8 cellular contexts compared by ENCODE assay signal in the genomic region with DNA sequence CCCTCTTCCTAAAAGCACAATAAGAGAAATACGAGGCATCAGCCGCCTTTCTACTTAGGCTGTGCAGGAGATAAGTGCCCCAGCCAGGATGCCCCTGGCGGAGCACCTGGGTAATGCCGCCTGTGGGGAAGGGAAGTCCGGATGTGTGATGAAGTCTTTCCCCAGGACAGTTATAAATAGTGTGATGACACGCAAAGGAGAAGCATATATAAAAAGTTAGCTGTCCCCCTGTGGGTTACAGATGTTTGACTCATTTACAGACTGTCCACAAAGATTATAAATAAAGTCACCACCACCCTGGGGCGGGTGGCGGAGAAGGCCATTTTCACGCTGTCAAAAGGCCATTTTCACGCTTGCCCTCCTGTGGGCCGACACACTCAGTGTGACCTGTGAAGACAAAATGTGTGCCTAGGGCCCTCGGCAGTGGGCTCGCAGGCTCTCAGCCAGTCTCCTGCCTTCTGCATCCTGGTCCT. TPM values are rescaled to one million over a fixed set of nuclear protein-coding genes. Genes with fewer than 3 reads are reported as not detected.
A peak's percentile ranks its signal among the peaks of the same experiment; 100 is the strongest.
DNase-seq lines count a peak whose midpoint lies in the region; ATAC-seq and TF ChIP-seq lines count a peak whose summit lies in the region.

No MANE protein-coding gene starts in this region.

- WGBS in testis, 2 donors, result 89 to 91% methylated on average over 13 of the region's 13 CpGs

- intact Hi-C loops in left ventricle myocardium inferior (cut with micrococcal nuclease) (no loop called here), testis (cut with DNase I; ENCODE audit: low total_unique reads) (no loop called here)

- no peak overlapping the region for H3K4me3 ChIP-seq in left ventricle myocardium inferior
- H3K4me3 ChIP-seq in testis, result no peak overlapping the region

- H3K36me3 ChIP-seq in left ventricle myocardium inferior, result no peaks in the 10 kb centered on the region
- no peaks in the 10 kb centered on the region for H3K36me3 ChIP-seq in testis (ENCODE audit: low read depth, missing control alignments)

- H3K27ac ChIP-seq in left ventricle myocardium inferior (replicated peaks), result peak overlapping the region; percentile 32
- no peak overlapping the region for H3K27ac ChIP-seq in testis

- H3K27me3 ChIP-seq in left ventricle myocardium inferior (ENCODE audit: low read depth) (no peaks in the 10 kb centered on the region), testis (no peaks in the 10 kb centered on the region)

- ATAC-seq in HG03520 (IDR thresholded peaks at IDR 0.05; ENCODE audit: unreplicated experiment), result no peak

- TF ChIP-seq CTCF in left ventricle myocardium inferior (IDR thresholded peaks at IDR 0.05; ENCODE audit: borderline replicate concordance) (peak; percentile 77), testis (IDR thresholded peaks at IDR 0.05) (peak in 2 of 3 experiments; percentile 7 to 34)

- H3K9me3 ChIP-seq in left ventricle myocardium inferior (replicated peaks), result no peaks in the 10 kb centered on the region
- H3K9me3 ChIP-seq in testis, result no peaks in the 10 kb centered on the region

- DNase-seq in COLO668 (lab: John Stamatoyannopoulos, UW; ENCODE audit: unreplicated experiment) (peak; percentile 51), NAMALWA (ENCODE audit: low spot score) (peak; percentile 90), left ventricle myocardium inferior (no peak), testis (no peak), NCI-H1048 (lab: John Stamatoyannopoulos, UW) (no peak)
- peak; percentile 34 for DNase-seq in activated CD4-positive, alpha-beta T cell treated with anti-CD3 and anti-CD28 coated beads, Interleukin-2, amount 50 U/mL, for 1 hour

- peak; percentile 52 for TF ChIP-seq POLR2A in GM19193 (IDR thresholded peaks at IDR 0.05; ENCODE audit: extremely low read depth, insufficient read depth, insufficient read length)
- TF ChIP-seq POLR2A in testis (IDR thresholded peaks at IDR 0.05), result no peak

- H3K4me1 ChIP-seq in left ventricle myocardium inferior, result peaks cover 78% of the 10 kb centered on the region
- H3K4me1 ChIP-seq in testis, result peaks cover 3% of the 10 kb centered on the region

RNA-seq across cellular contexts. Expression of a gene that starts 6.3 kb away (rescaled TPM):
- total RNA-seq in left ventricle myocardium inferior (4.8 TPM), testis (under 1 TPM; 0.24 to 0.56 TPM)
- 0.78 TPM for polyA plus RNA-seq in testis (ENCODE audit: insufficient read depth, low read depth, low replicate concordance)

Comparison
In these comparisons a context has a peak if more than half of its experiments do, and no peak if none do; other contexts are left out.
1. DNase-seq: peak in COLO668 (single experiment), NAMALWA (single experiment) and activated CD4-positive, alpha-beta T cell treated with anti-CD3 and anti-CD28 coated beads, Interleukin-2, amount 50 U/mL, for 1 hour (single experiment); none in left ventricle myocardium inferior (single experiment), testis (single experiment) and NCI-H1048 (single experiment).